In the genomic region with DNA sequence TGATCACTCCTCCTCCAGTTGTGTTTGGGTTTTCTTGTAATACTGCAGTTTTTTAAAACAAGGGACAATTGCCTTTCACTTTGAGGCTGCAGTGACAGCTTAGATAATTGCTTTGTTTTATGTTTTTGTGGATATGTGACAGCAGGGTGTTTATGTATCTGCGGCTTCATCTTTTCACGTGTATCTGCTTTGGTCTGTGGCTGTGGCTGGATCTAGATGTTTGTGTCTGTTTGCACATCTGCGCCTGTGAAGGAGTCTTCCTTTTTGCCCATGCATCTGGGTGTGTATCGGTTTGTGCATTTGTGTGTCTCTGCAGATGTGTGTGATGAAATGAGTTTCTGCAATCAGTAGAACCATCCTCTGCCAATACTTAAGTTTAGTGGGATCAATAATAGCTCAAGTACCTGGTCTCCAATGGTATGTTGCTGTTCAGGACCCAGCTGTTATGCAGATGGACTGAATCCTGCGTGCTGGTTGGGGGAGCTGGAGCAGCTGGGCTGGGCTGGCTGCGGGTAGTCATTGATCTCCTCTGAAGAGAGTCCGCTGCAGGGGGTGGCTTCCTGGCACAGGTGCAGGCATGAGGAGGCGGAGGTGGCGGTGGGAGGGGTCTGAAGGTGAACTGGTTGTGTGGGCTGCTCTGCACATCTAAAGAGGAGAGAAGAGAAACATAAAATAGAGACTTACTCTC, we compare ENCODE assay signal across 10 cellular contexts.
DNase-seq lines count a peak whose midpoint lies in the region; ATAC-seq and TF ChIP-seq lines count a peak whose summit lies in the region.
"Had no signal": no experiment of that assay in that cellular context is flagged by ENCODE, and none has a peak within 500 bp of the region (broad histone marks: within the 10 kb centered on the region; RNA-seq: fewer than 3 reads in every experiment).

No MANE protein-coding gene starts in this region.

- no peak for TF ChIP-seq POLR2A in ovary (IDR thresholded peaks at IDR 0.05)

- no peaks in the 10 kb centered on the region for H3K36me3 ChIP-seq in ovary

- no peak overlapping the region for H3K4me3 ChIP-seq in ovary
- H3K4me3 ChIP-seq: testis had no signal

- H3K9me3 Mint-ChIP-seq in activated T-cell treated with anti-CD3 and anti-CD28 coated beads, Interleukin-2, amount 50 U/mL, for 24 hours, result no peaks in the 10 kb centered on the region
- H3K9me3 Mint-ChIP-seq in stimulated activated effector memory CD8-positive, alpha-beta T cell treated with anti-CD3 and anti-CD28 coated beads, Interleukin-12 subunit alpha, Interleukin-12 subunit beta, amount 100 ng/mL, for 72 hours, result no peaks in the 10 kb centered on the region

- peak; percentile 74 for ATAC-seq in stimulated activated effector memory CD8-positive, alpha-beta T cell treated with anti-CD3 and anti-CD28 coated beads, Interleukin-12 subunit alpha, Interleukin-12 subunit beta, amount 100 ng/mL, for 72 hours
- no peak for ATAC-seq in left ventricle myocardium superior

- 30 to 39% (median 34%) methylated on average over 9 of the region's 9 CpGs for WGBS in ovary, 3 donors

- H3K4me1 Mint-ChIP-seq in activated T-cell treated with anti-CD3 and anti-CD28 coated beads, Interleukin-2, amount 50 U/mL, for 24 hours (ENCODE audit: low read depth), result peaks cover 37% of the 10 kb centered on the region
- peaks cover 8% of the 10 kb centered on the region for H3K4me1 Mint-ChIP-seq in stimulated activated effector memory CD8-positive, alpha-beta T cell treated with anti-CD3 and anti-CD28 coated beads, Interleukin-12 subunit alpha, Interleukin-12 subunit beta, amount 100 ng/mL, for 72 hours

- TF ChIP-seq EP300 in ovary (IDR thresholded peaks at IDR 0.05), result no peak

- intact Hi-C loops in ovary (cut with DNase I) (no loop called here), left ventricle myocardium superior (cut with micrococcal nuclease) (no loop called here)

- no peak overlapping the region for H3K27ac Mint-ChIP-seq in activated T-cell treated with anti-CD3 and anti-CD28 coated beads, Interleukin-2, amount 50 U/mL, for 24 hours
- no peak overlapping the region for H3K27ac Mint-ChIP-seq in stimulated activated effector memory CD8-positive, alpha-beta T cell treated with anti-CD3 and anti-CD28 coated beads, Interleukin-12 subunit alpha, Interleukin-12 subunit beta, amount 100 ng/mL, for 72 hours

- no peaks in the 10 kb centered on the region for H3K4me1 ChIP-seq in ovary (ENCODE audit: insufficient read depth)
- H3K4me1 ChIP-seq: testis had no signal

- no peaks in the 10 kb centered on the region for H3K36me3 Mint-ChIP-seq in activated T-cell treated with anti-CD3 and anti-CD28 coated beads, Interleukin-2, amount 50 U/mL, for 24 hours (ENCODE audit: low read depth)
- no peaks in the 10 kb centered on the region for H3K36me3 Mint-ChIP-seq in stimulated activated effector memory CD8-positive, alpha-beta T cell treated with anti-CD3 and anti-CD28 coated beads, Interleukin-12 subunit alpha, Interleukin-12 subunit beta, amount 100 ng/mL, for 72 hours

- no peaks in the 10 kb centered on the region for H3K27me3 ChIP-seq in ovary
- H3K27me3 ChIP-seq: testis had no signal

- no peaks in the 10 kb centered on the region for H3K9me3 ChIP-seq in ovary
- H3K9me3 ChIP-seq: testis had no signal

- no peak for TF ChIP-seq CTCF in ovary (IDR thresholded peaks at IDR 0.05)

- H3K27ac ChIP-seq in ovary, result no peak overlapping the region
- H3K27ac ChIP-seq: testis had no signal

- H3K27me3 Mint-ChIP-seq in activated T-cell treated with anti-CD3 and anti-CD28 coated beads, Interleukin-2, amount 50 U/mL, for 24 hours, result peaks cover 10% of the 10 kb centered on the region

- H3K4me3 Mint-ChIP-seq in activated T-cell treated with anti-CD3 and anti-CD28 coated beads, Interleukin-2, amount 50 U/mL, for 24 hours, result peak overlapping the region; percentile 55
- peak overlapping the region; percentile 56 for H3K4me3 Mint-ChIP-seq in stimulated activated effector memory CD8-positive, alpha-beta T cell treated with anti-CD3 and anti-CD28 coated beads, Interleukin-12 subunit alpha, Interleukin-12 subunit beta, amount 100 ng/mL, for 72 hours

- peak; percentile 8 for DNase-seq in NCI-H774 (lab: John Stamatoyannopoulos, UW)
- peak; percentile 46 for DNase-seq in activated T-cell treated with anti-CD3 and anti-CD28 coated beads, Interleukin-2, amount 50 U/mL, for 24 hours
- peak; percentile 41 for DNase-seq in iPS-NIHi11 (ENCODE audit: low spot score)
- DNase-seq in stimulated activated effector memory CD8-positive, alpha-beta T cell treated with anti-CD3 and anti-CD28 coated beads, Interleukin-12 subunit alpha, Interleukin-12 subunit beta, amount 100 ng/mL, for 72 hours (ENCODE audit: low spot score in 2 of 2), result peak in 1 of 2 donors; percentile 50
- no peak for DNase-seq in ovary
- no peak for DNase-seq in NCI-H1930 (lab: John Stamatoyannopoulos, UW)
- DNase-seq in left ventricle myocardium superior, result no peak
- no peak for DNase-seq in epidermal melanocyte (ENCODE audit: insufficient read length, low spot score)
- DNase-seq: foreskin melanocyte, testis had no signal

Comparison
In these comparisons a context has a peak if more than half of its experiments do, and no peak if none do; other contexts are left out.
1. DNase-seq: peak in NCI-H774 (single experiment), activated T-cell treated with anti-CD3 and anti-CD28 coated beads, Interleukin-2, amount 50 U/mL, for 24 hours (single experiment) and iPS-NIHi11 (single experiment); none in ovary (0 of 5), NCI-H1930 (0 of 2), left ventricle myocardium superior (single experiment) and epidermal melanocyte (single experiment).